8 cellular contexts compared by ENCODE assay signal in the genomic region with DNA sequence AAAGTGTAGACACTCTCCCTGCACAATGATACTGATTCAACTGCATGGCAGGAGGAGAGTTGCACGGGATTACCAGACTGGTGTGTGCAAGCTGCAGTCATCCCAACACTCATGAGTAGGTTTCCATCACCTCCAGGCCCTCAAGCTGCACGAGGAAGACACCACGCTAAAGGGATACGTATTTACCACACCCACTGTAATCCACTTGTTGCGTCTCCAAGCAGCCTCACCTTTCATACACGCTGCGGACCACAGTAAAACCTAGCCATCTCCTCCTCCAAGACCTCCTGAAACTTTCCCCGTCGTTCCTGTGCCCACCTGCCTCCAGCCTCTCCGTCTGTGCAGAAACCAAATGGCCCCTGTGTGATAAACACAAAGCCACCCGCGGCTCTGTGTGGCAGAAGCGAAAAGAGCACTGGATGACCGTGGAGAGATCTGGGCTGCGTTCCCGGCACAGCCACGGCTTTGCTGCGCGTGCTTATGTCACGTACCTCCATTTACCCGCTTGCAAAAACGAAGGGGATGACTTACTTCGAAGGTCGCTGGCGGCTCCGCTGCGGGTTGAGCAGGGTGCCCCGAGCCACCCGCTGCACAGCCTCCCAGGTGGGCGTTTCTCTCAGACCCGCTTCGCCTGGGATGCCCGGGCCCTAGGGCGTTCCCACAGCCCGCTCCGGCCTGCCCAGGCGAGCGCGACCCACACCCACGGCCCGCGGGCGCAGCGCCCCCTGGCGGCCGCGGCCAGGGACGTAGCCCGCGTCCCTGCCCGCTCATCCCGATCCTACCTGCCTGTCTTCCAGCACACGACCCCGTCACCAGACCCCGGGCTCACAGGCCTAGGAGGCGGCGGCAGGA. TPM values are rescaled to one million over a fixed set of nuclear protein-coding genes. Genes with fewer than 3 reads are reported as not detected.
DNase-seq lines count a peak whose midpoint lies in the region; ATAC-seq and TF ChIP-seq lines count a peak whose summit lies in the region.

No MANE protein-coding gene starts in this region.

- peak overlapping the region; percentile 47 for H3K27ac ChIP-seq in mesenchymal stem cell (ENCODE audit: low read length, poor library complexity, severe bottlenecking)

- H3K4me2 ChIP-seq in mesenchymal stem cell (ENCODE audit: low read length, poor library complexity, severe bottlenecking), result peak overlapping the region; percentile 66

- H3K9me3 ChIP-seq in mesenchymal stem cell (ENCODE audit: control insufficient read depth, low read length), result no peaks in the 10 kb centered on the region

- peak overlapping the region in 1 of 2 experiments; percentile 42 for H2BK12ac ChIP-seq in mesenchymal stem cell (ENCODE audit: low read length in 2 of 2)

- H3K27ac Mint-ChIP-seq in activated CD4-positive, alpha-beta T cell treated with anti-CD3 and anti-CD28 coated beads, Interleukin-2, amount 10 ng/mL, durations not matched to agents 7 days and 5 days, result peak overlapping the region; percentile 92
- peak overlapping the region; percentile 85 to 93 for H3K27ac Mint-ChIP-seq in effector memory CD8-positive, alpha-beta T cell

- DNase-seq in AG10803 (ENCODE audit: low read depth) (peak; percentile 47), NCI-H2196 (lab: John Stamatoyannopoulos, UW; ENCODE audit: unreplicated experiment) (peak; percentile 80), mesenchymal stem cell (peak; percentile 57)
- no peak for DNase-seq in activated CD4-positive, alpha-beta T cell treated with anti-CD3 and anti-CD28 coated beads, Interleukin-2, amount 10 ng/mL, durations not matched to agents 7 days and 5 days
- DNase-seq in effector memory CD8-positive, alpha-beta T cell, result no peak
- peak; percentile 35 to 37 for DNase-seq in stimulated activated CD8-positive, alpha-beta memory T cell treated with anti-CD3 and anti-CD28 coated beads, Interleukin-15, amount 100 ng/mL, for 48 hours (ENCODE audit: low read depth in 2 of 2)

- H3K27me3 ChIP-seq in mesenchymal stem cell (ENCODE audit: control insufficient read depth in 1 of 2, insufficient read depth in 1 of 2, low read length in 2 of 2), result peaks cover 0 to 4% of the 10 kb centered on the region in 2 experiments

- peaks cover 28% of the 10 kb centered on the region for H3K4me1 Mint-ChIP-seq in activated CD4-positive, alpha-beta T cell treated with anti-CD3 and anti-CD28 coated beads, Interleukin-2, amount 10 ng/mL, durations not matched to agents 7 days and 5 days
- peaks cover 21 to 32% of the 10 kb centered on the region in 2 donors for H3K4me1 Mint-ChIP-seq in effector memory CD8-positive, alpha-beta T cell (ENCODE audit: low read depth in 2 of 2)

- peak overlapping the region; percentile 100 for H3K4me3 ChIP-seq in AG10803 (ENCODE audit: low read length)
- H3K4me3 ChIP-seq in mesenchymal stem cell (ENCODE audit: insufficient read depth in 1 of 2, low read depth in 1 of 2, low read length in 2 of 2), result peak overlapping the region; percentile 100

- peak overlapping the region; percentile 98 to 99 for H3K18ac ChIP-seq in mesenchymal stem cell (ENCODE audit: low read depth in 1 of 2, low read length in 2 of 2)

- no peaks in the 10 kb centered on the region for H3K9me3 Mint-ChIP-seq in activated CD4-positive, alpha-beta T cell treated with anti-CD3 and anti-CD28 coated beads, Interleukin-2, amount 10 ng/mL, durations not matched to agents 7 days and 5 days
- no peaks in the 10 kb centered on the region for H3K9me3 Mint-ChIP-seq in effector memory CD8-positive, alpha-beta T cell

- peak overlapping the region; percentile 98 for H4K8ac ChIP-seq in mesenchymal stem cell (ENCODE audit: low read length)

- peaks cover 0 to 18% of the 10 kb centered on the region in 2 experiments for H3K36me3 ChIP-seq in mesenchymal stem cell (ENCODE audit: control insufficient read depth in 1 of 2, insufficient read depth in 2 of 2, low read depth in 1 of 2, low read length in 2 of 2)

- H2BK15ac ChIP-seq in mesenchymal stem cell (ENCODE audit: low read depth, poor library complexity, severe bottlenecking), result peak overlapping the region; percentile 52

- H3K4me1 ChIP-seq in mesenchymal stem cell (ENCODE audit: control insufficient read depth, insufficient read depth, low read depth, low read length), result peaks cover 9% of the 10 kb centered on the region

- peak overlapping the region; percentile 99 for H3K4me3 Mint-ChIP-seq in activated CD4-positive, alpha-beta T cell treated with anti-CD3 and anti-CD28 coated beads, Interleukin-2, amount 10 ng/mL, durations not matched to agents 7 days and 5 days
- peak overlapping the region; percentile 99 to 100 for H3K4me3 Mint-ChIP-seq in effector memory CD8-positive, alpha-beta T cell

- peak overlapping the region in 1 of 2 experiments; percentile 99 for H3K14ac ChIP-seq in mesenchymal stem cell (ENCODE audit: low read length in 2 of 2)

- CTCF ChIA-PET in activated CD4-positive, alpha-beta T cell treated with anti-CD3 and anti-CD28 coated beads, Interleukin-2, amount 10 ng/mL, durations not matched to agents 7 days and 5 days (lab: Charles Lee), result interaction anchor here (0.6 to 1.9 kb wide), 7 partner anchors 11 to 278 kb away, joined by 3 to 7 read pairs (median 3); no protein-coding TSS in a partner anchor

- H2BK5ac ChIP-seq in mesenchymal stem cell (ENCODE audit: low read depth, low read length, poor library complexity, severe bottlenecking), result no peak overlapping the region

- H3K27me3 Mint-ChIP-seq in activated CD4-positive, alpha-beta T cell treated with anti-CD3 and anti-CD28 coated beads, Interleukin-2, amount 10 ng/mL, durations not matched to agents 7 days and 5 days, result peaks cover 17% of the 10 kb centered on the region
- peaks cover 11 to 12% of the 10 kb centered on the region in 2 donors for H3K27me3 Mint-ChIP-seq in effector memory CD8-positive, alpha-beta T cell

- H3K9ac ChIP-seq in mesenchymal stem cell (ENCODE audit: low read length), result peak overlapping the region; percentile 94

- H2BK120ac ChIP-seq in mesenchymal stem cell (ENCODE audit: low read depth, low read length), result peak overlapping the region; percentile 82

- H2AK5ac ChIP-seq in mesenchymal stem cell (ENCODE audit: low read length, severe bottlenecking), result no peak overlapping the region

- peaks cover 5% of the 10 kb centered on the region for H3K36me3 Mint-ChIP-seq in activated CD4-positive, alpha-beta T cell treated with anti-CD3 and anti-CD28 coated beads, Interleukin-2, amount 10 ng/mL, durations not matched to agents 7 days and 5 days (ENCODE audit: low read depth)
- H3K36me3 Mint-ChIP-seq in effector memory CD8-positive, alpha-beta T cell (ENCODE audit: insufficient read depth), result peaks cover 21% of the 10 kb centered on the region

- WGBS in mesenchymal stem cell, result 42% methylated on average over 49 of the region's 57 CpGs

- H4K91ac ChIP-seq in mesenchymal stem cell (ENCODE audit: low read length), result peak overlapping the region; percentile 83

- peaks cover 20% of the 10 kb centered on the region for H3K79me1 ChIP-seq in mesenchymal stem cell (replicated peaks; ENCODE audit: low read length, poor library complexity, severe bottlenecking)

- H3K23ac ChIP-seq in mesenchymal stem cell (ENCODE audit: low read length in 2 of 2), result peak overlapping the region in 1 of 2 experiments; percentile 75

- H2AFZ ChIP-seq in mesenchymal stem cell (ENCODE audit: low read depth, low read length), result peak overlapping the region; percentile 100

- TF ChIP-seq CTCF in AG10803 (conservative IDR thresholded peaks at IDR 0.05; ENCODE audit: low read length), result 0 out of 2 replicates have a peak, but pooled peaks have one; percentile 27

- H3K4ac ChIP-seq in mesenchymal stem cell (ENCODE audit: low read depth in 1 of 2, low read length in 2 of 2), result peak overlapping the region; percentile 57 to 96

- ATAC-seq in GM18520 (IDR thresholded peaks at IDR 0.05; ENCODE audit: unreplicated experiment) (peak; percentile 30), HG03045 (IDR thresholded peaks at IDR 0.05; ENCODE audit: unreplicated experiment) (peak; percentile 82)
- peak; percentile 70 for ATAC-seq in effector memory CD8-positive, alpha-beta T cell (replicated peaks)

- POLR2A ChIA-PET in activated CD4-positive, alpha-beta T cell treated with anti-CD3 and anti-CD28 coated beads, Interleukin-2, amount 10 ng/mL, durations not matched to agents 7 days and 5 days (lab: Charles Lee), result no interaction called here

RNA-seq across cellular contexts. Expression of gene ABCC5, which starts 0.6 kb away (rescaled TPM):
- total RNA-seq in activated CD4-positive, alpha-beta T cell treated with anti-CD3 and anti-CD28 coated beads, Interleukin-2, amount 10 ng/mL, durations not matched to agents 7 days and 5 days, result 10 to 100 TPM; 19.0 to 19.2 TPM
- polyA plus RNA-seq in mesenchymal stem cell (2013, experiment 1 of 2), result 14.0 TPM
- polyA plus RNA-seq in mesenchymal stem cell (2013, experiment 2 of 2), result 13.5 TPM

RNA-seq across cellular contexts. Expression of gene HTR3D, which starts 14.5 kb away (rescaled TPM):
- total RNA-seq in activated CD4-positive, alpha-beta T cell treated with anti-CD3 and anti-CD28 coated beads, Interleukin-2, amount 10 ng/mL, durations not matched to agents 7 days and 5 days, result not detected
- polyA plus RNA-seq in mesenchymal stem cell (2013, experiment 1 of 2), result not detected
- polyA plus RNA-seq in mesenchymal stem cell (2013, experiment 2 of 2), result not detected

RNA-seq across cellular contexts. Expression of gene HTR3C, which starts 35.8 kb away (rescaled TPM):
- not detected for total RNA-seq in activated CD4-positive, alpha-beta T cell treated with anti-CD3 and anti-CD28 coated beads, Interleukin-2, amount 10 ng/mL, durations not matched to agents 7 days and 5 days
- polyA plus RNA-seq in mesenchymal stem cell (2013, experiment 1 of 2), result not detected
- polyA plus RNA-seq in mesenchymal stem cell (2013, experiment 2 of 2), result not detected

Comparison
In these comparisons a context has a peak if more than half of its experiments do, and no peak if none do; other contexts are left out.
1. DNase-seq: peak in AG10803 (single experiment), NCI-H2196 (single experiment), mesenchymal stem cell (single experiment) and stimulated activated CD8-positive, alpha-beta memory T cell treated with anti-CD3 and anti-CD28 coated beads, Interleukin-15, amount 100 ng/mL, for 48 hours (2 of 2); none in activated CD4-positive, alpha-beta T cell treated with anti-CD3 and anti-CD28 coated beads, Interleukin-2, amount 10 ng/mL, durations not matched to agents 7 days and 5 days (single experiment) and effector memory CD8-positive, alpha-beta T cell (0 of 3).
2. ATAC-seq: peak in every context shown above with its lines; median percentile 82 in HG03045; 70 in effector memory CD8-positive, alpha-beta T cell; 30 in GM18520.